Comparison of ENCODE assay signal across 7 cellular contexts in the genomic region with DNA sequence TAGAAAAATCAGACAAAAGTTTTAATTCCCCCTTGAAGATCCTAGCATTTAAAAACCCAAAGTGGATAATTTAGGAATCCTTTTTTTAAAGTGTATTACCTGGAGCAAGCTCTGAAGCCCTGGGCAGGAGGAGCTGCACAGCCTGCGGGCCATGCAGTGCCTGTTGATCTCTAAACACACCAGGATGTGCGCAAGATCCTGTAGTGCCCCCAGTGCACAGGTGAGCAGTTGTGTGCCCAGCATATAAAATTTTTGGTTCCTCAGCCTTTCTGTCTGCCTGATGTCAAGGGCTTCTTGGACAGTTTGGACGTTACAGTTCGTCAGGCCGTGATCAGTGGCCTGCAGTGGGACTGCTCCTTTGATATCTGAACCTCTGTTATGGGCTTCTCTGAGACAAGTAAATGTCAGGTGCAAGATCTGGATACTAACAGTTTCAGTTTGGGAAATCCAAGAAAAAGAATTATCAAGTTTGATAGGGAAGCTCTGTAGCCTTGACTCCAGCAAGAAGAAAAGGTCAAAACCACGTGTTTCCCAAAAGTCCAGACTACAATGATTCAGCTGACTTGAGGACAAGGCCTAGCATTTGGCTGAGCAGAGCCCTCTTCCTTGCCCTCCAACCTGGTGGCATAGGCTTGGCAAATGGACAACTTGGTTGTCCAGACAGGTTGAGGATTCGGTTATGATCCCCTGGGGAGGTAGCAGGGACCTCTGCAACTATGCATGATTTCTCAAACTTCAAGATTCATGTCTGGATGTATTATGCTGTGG. TPM values are rescaled to one million over a fixed set of nuclear protein-coding genes. Genes with fewer than 3 reads are reported as not detected.
DNase-seq lines count a peak whose midpoint lies in the region; ATAC-seq and TF ChIP-seq lines count a peak whose summit lies in the region.

No MANE protein-coding gene starts in this region.

- peak overlapping the region in 1 of 2 experiments; percentile 18 for H3K18ac ChIP-seq in mesenchymal stem cell (ENCODE audit: low read depth in 1 of 2, low read length in 2 of 2)

- intact Hi-C loops in dendritic cell treated with granulocyte-macrophage colony-stimulating factor and Interleukin-4, amounts not matched to agents 40 ng/mL and 50 ng/mL, for 4 days (cut with micrococcal nuclease), result loop anchor here (10.0 kb wide), 1 partner anchor 856 kb away; a partner anchor contains a TSS
- intact Hi-C loops in tibial artery (cut with DNase I; ENCODE audit: low total_unique reads), result no loop called here

- CTCF ChIA-PET in T-cell (lab: Charles Lee), result interaction anchor here (0.6 to 1.3 kb wide), 4 partner anchors 19 to 1960 kb away, joined by 3 to 13 read pairs (median 3); no protein-coding TSS in a partner anchor

- peaks cover 9% of the 10 kb centered on the region for H3K4me1 ChIP-seq in mesenchymal stem cell (ENCODE audit: control insufficient read depth, insufficient read depth, low read depth, low read length)
- H3K4me1 ChIP-seq in tibial artery, result peaks cover 0 to 36% (median 24%) of the 10 kb centered on the region in 4 donors

- no peaks in the 10 kb centered on the region for H3K27me3 Mint-ChIP-seq in T-cell
- H3K27me3 Mint-ChIP-seq in dendritic cell treated with granulocyte-macrophage colony-stimulating factor and Interleukin-4, amounts not matched to agents 40 ng/mL and 50 ng/mL, for 4 days, result no peaks in the 10 kb centered on the region

- peak overlapping the region; percentile 98 for H3K9ac ChIP-seq in mesenchymal stem cell (ENCODE audit: low read length)

- no peak overlapping the region for H3K4ac ChIP-seq in mesenchymal stem cell (ENCODE audit: low read depth in 1 of 2, low read length in 2 of 2)

- H3K4me3 Mint-ChIP-seq in T-cell, result peak overlapping the region; percentile 93 to 97 (median 97)
- H3K4me3 Mint-ChIP-seq in dendritic cell treated with granulocyte-macrophage colony-stimulating factor and Interleukin-4, amounts not matched to agents 40 ng/mL and 50 ng/mL, for 4 days, result peak overlapping the region; percentile 95

- H2AFZ ChIP-seq in mesenchymal stem cell (ENCODE audit: low read depth, low read length), result no peak overlapping the region

- H4K91ac ChIP-seq in mesenchymal stem cell (ENCODE audit: low read length), result no peak overlapping the region

- H2BK5ac ChIP-seq in mesenchymal stem cell (ENCODE audit: low read depth, low read length, poor library complexity, severe bottlenecking), result no peak overlapping the region

- ATAC-seq in GM18511 (IDR thresholded peaks at IDR 0.05; ENCODE audit: unreplicated experiment) (peak; percentile 30), HG02852 (IDR thresholded peaks at IDR 0.05; ENCODE audit: unreplicated experiment) (peak; percentile 14), T-cell (replicated peaks in 1 of 4) (peak; percentile 25 to 50 (median 34))

- H3K36me3 Mint-ChIP-seq in T-cell, result peaks cover 41% of the 10 kb centered on the region
- H3K36me3 Mint-ChIP-seq in dendritic cell treated with granulocyte-macrophage colony-stimulating factor and Interleukin-4, amounts not matched to agents 40 ng/mL and 50 ng/mL, for 4 days (ENCODE audit: low read depth), result peaks cover 46% of the 10 kb centered on the region

- peak overlapping the region; percentile 64 for H2AK5ac ChIP-seq in mesenchymal stem cell (ENCODE audit: low read length, severe bottlenecking)

- H3K36me3 ChIP-seq in mesenchymal stem cell (ENCODE audit: control insufficient read depth in 1 of 2, insufficient read depth in 2 of 2, low read depth in 1 of 2, low read length in 2 of 2) (peaks cover 10 to 35% of the 10 kb centered on the region in 2 experiments), tibial artery (peaks cover 0 to 12% (median 0%) of the 10 kb centered on the region in 3 donors)

- DNase-seq in T-cell, result peak in 32 of 34 experiments; percentile 16 to 54 (median 42)
- peak; percentile 30 for DNase-seq in mesenchymal stem cell
- DNase-seq in tibial artery, result no peak
- no peak for DNase-seq in hypothalamus (lab: John Stamatoyannopoulos, UW)

- H3K9me3 Mint-ChIP-seq in T-cell, result no peaks in the 10 kb centered on the region
- no peaks in the 10 kb centered on the region for H3K9me3 Mint-ChIP-seq in dendritic cell treated with granulocyte-macrophage colony-stimulating factor and Interleukin-4, amounts not matched to agents 40 ng/mL and 50 ng/mL, for 4 days

- H3K27ac ChIP-seq in mesenchymal stem cell (ENCODE audit: low read length, poor library complexity, severe bottlenecking), result peak overlapping the region; percentile 79
- H3K27ac ChIP-seq in tibial artery, result peak overlapping the region; percentile 87 to 95

- H4K8ac ChIP-seq in mesenchymal stem cell (ENCODE audit: low read length), result peak overlapping the region; percentile 1

- H3K9me3 ChIP-seq in mesenchymal stem cell (ENCODE audit: control insufficient read depth, low read length), result no peaks in the 10 kb centered on the region
- H3K9me3 ChIP-seq in tibial artery, result no peaks in the 10 kb centered on the region

- no peak overlapping the region for H2BK15ac ChIP-seq in mesenchymal stem cell (ENCODE audit: low read depth, poor library complexity, severe bottlenecking)

- POLR2A ChIA-PET in T-cell (lab: Charles Lee), result interaction anchor here (0.5 to 0.8 kb wide), 2 partner anchors 14 to 853 kb away, joined by 3 to 7 read pairs; no protein-coding TSS in a partner anchor

- peak overlapping the region; percentile 81 for H3K4me2 ChIP-seq in mesenchymal stem cell (ENCODE audit: low read length, poor library complexity, severe bottlenecking)

- peaks cover 2% of the 10 kb centered on the region for H3K79me1 ChIP-seq in mesenchymal stem cell (replicated peaks; ENCODE audit: low read length, poor library complexity, severe bottlenecking)

- H2BK120ac ChIP-seq in mesenchymal stem cell (ENCODE audit: low read depth, low read length), result no peak overlapping the region

- no peak for TF ChIP-seq CTCF in tibial artery (IDR thresholded peaks at IDR 0.05)

- 45% methylated on average over 7 of the region's 7 CpGs for WGBS in mesenchymal stem cell

- H2BK12ac ChIP-seq in mesenchymal stem cell (ENCODE audit: low read length in 2 of 2), result no peak overlapping the region

- H3K27me3 ChIP-seq in mesenchymal stem cell (ENCODE audit: control insufficient read depth in 1 of 2, insufficient read depth in 1 of 2, low read length in 2 of 2), result no peaks in the 10 kb centered on the region
- no peaks in the 10 kb centered on the region for H3K27me3 ChIP-seq in tibial artery

- peak overlapping the region in 1 of 2 experiments; percentile 62 for H3K14ac ChIP-seq in mesenchymal stem cell (ENCODE audit: low read length in 2 of 2)

- H3K4me3 ChIP-seq in mesenchymal stem cell (ENCODE audit: insufficient read depth in 1 of 2, low read depth in 1 of 2, low read length in 2 of 2), result peak overlapping the region; percentile 77 to 90
- H3K4me3 ChIP-seq in tibial artery, result peak overlapping the region; percentile 75 to 87

- H3K4me1 Mint-ChIP-seq in T-cell, result peaks cover 56 to 64% (median 62%) of the 10 kb centered on the region in 3 donors
- peaks cover 38% of the 10 kb centered on the region for H3K4me1 Mint-ChIP-seq in dendritic cell treated with granulocyte-macrophage colony-stimulating factor and Interleukin-4, amounts not matched to agents 40 ng/mL and 50 ng/mL, for 4 days (ENCODE audit: low read depth)

- H3K27ac Mint-ChIP-seq in T-cell, result peak overlapping the region; percentile 95 to 99
- peak overlapping the region; percentile 99 for H3K27ac Mint-ChIP-seq in dendritic cell treated with granulocyte-macrophage colony-stimulating factor and Interleukin-4, amounts not matched to agents 40 ng/mL and 50 ng/mL, for 4 days

- H3K23ac ChIP-seq in mesenchymal stem cell (ENCODE audit: low read length in 2 of 2), result peak overlapping the region in 1 of 2 experiments; percentile 85

RNA-seq across cellular contexts. Expression of a gene that starts 1.0 kb away (rescaled TPM):
- 10 to 100 TPM; 35.1 to 46.8 (median 40.3) TPM for total RNA-seq in T-cell
- polyA plus RNA-seq in mesenchymal stem cell (2013, experiment 1 of 2), result 18.5 TPM
- 18.2 TPM for polyA plus RNA-seq in mesenchymal stem cell (2013, experiment 2 of 2)

Comparison
In these comparisons a context has a peak if more than half of its experiments do, and no peak if none do; other contexts are left out.
1. DNase-seq: peak in T-cell (32 of 34) and mesenchymal stem cell (single experiment); none in tibial artery (0 of 2) and hypothalamus (0 of 51).
2. Peak in every context shown above with its lines, with median percentiles within 50 percentile points of each other: ATAC-seq.